Comparison of ENCODE assay signal across 1 cellular context in genomic region chr6:42078391-42078790, GRCh38.
TF ChIP-seq lines count a peak whose summit lies in the region.

No MANE protein-coding gene starts in this region.

TF ChIP-seq in IMR-90, 13 proteins besides CTCF, POLR2A, EP300 and RAD21 (continued from another document):
- TF ChIP-seq MAFK (IDR thresholded peaks at IDR 0.05; ENCODE audit: low read depth, low read length), result no peak
- no peak for TF ChIP-seq BHLHE40 (IDR thresholded peaks at IDR 0.05; ENCODE audit: low read depth, low read length)
- no peak for TF ChIP-seq USF2 (IDR thresholded peaks at IDR 0.05; ENCODE audit: low read depth, low read length)
- TF ChIP-seq, protein P1, sequence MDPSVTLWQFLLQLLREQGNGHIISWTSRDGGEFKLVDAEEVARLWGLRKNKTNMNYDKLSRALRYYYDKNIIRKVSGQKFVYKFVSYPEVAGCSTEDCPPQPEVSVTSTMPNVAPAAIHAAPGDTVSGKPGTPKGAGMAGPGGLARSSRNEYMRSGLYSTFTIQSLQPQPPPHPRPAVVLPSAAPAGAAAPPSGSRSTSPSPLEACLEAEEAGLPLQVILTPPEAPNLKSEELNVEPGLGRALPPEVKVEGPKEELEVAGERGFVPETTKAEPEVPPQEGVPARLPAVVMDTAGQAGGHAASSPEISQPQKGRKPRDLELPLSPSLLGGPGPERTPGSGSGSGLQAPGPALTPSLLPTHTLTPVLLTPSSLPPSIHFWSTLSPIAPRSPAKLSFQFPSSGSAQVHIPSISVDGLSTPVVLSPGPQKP (IDR thresholded peaks at IDR 0.05; ENCODE audit: borderline replicate concordance, low read depth, low read length), result no peak
- TF ChIP-seq MAZ (IDR thresholded peaks at IDR 0.05; ENCODE audit: borderline replicate concordance, low read depth, low read length), result no peak
- no peak for TF ChIP-seq NFE2L2 (IDR thresholded peaks at IDR 0.05; ENCODE audit: low read depth, low read length)
- TF ChIP-seq FOS (IDR thresholded peaks at IDR 0.05; ENCODE audit: low read depth, low read length), result no peak
- TF ChIP-seq SMC3 (IDR thresholded peaks at IDR 0.05; ENCODE audit: low read depth, low read length), result no peak
- TF ChIP-seq MXI1 (IDR thresholded peaks at IDR 0.05; ENCODE audit: borderline replicate concordance, low read depth, low read length), result no peak
- TF ChIP-seq CEBPB (IDR thresholded peaks at IDR 0.05; ENCODE audit: low read depth, low read length), result no peak
